Comparison of ENCODE assay signal across 8 cellular contexts in genomic region chr17:2393954-2394749, GRCh38. TPM values are rescaled to one million over a fixed set of nuclear protein-coding genes. Genes with fewer than 3 reads are reported as not detected.
DNase-seq lines count a peak whose midpoint lies in the region; ATAC-seq and TF ChIP-seq lines count a peak whose summit lies in the region.

No MANE protein-coding gene starts in this region.

- H3K27me3 ChIP-seq in ACC112 (ENCODE audit: insufficient read depth, low read length) (no peaks in the 10 kb centered on the region), mucosa of stomach (ENCODE audit: control insufficient read depth, insufficient read depth, low read length) (no peaks in the 10 kb centered on the region), BE2C (no peaks in the 10 kb centered on the region)

- H3K27ac Mint-ChIP-seq in IgD-negative memory B cell (peak overlapping the region; percentile 87 to 98 (median 97)), chondrocyte (ENCODE audit: unreplicated experiment) (peak overlapping the region; percentile 84)

- H3K36me3 Mint-ChIP-seq in IgD-negative memory B cell = no peaks in the 10 kb centered on the region
- H3K36me3 Mint-ChIP-seq in chondrocyte (ENCODE audit: low read depth) = no peaks in the 10 kb centered on the region

- H3K9me3 Mint-ChIP-seq in IgD-negative memory B cell = no peaks in the 10 kb centered on the region
- H3K9me3 Mint-ChIP-seq in chondrocyte (ENCODE audit: low read depth) = no peaks in the 10 kb centered on the region

- H3K4me3 Mint-ChIP-seq in IgD-negative memory B cell = peak overlapping the region; percentile 55 to 94 (median 77)
- peak overlapping the region; percentile 67 for H3K4me3 Mint-ChIP-seq in chondrocyte (ENCODE audit: unreplicated experiment)

- no peaks in the 10 kb centered on the region for H3K27me3 Mint-ChIP-seq in IgD-negative memory B cell
- H3K27me3 Mint-ChIP-seq in chondrocyte (ENCODE audit: low read depth) = no peaks in the 10 kb centered on the region

- no peak for TF ChIP-seq CTCF in chondrocyte (IDR thresholded peaks at IDR 0.05)
- TF ChIP-seq CTCF in BE2C (IDR thresholded peaks at IDR 0.05; ENCODE audit: low read depth, low read length) = no peak

- H3K36me3 ChIP-seq in ACC112 (ENCODE audit: insufficient read depth, low read length) (no peaks in the 10 kb centered on the region), mucosa of stomach (ENCODE audit: control insufficient read depth, insufficient read depth, low read length) (no peaks in the 10 kb centered on the region), BE2C (peaks cover 6% of the 10 kb centered on the region)

- H3K4me1 Mint-ChIP-seq in IgD-negative memory B cell = peaks cover 20 to 44% (median 32%) of the 10 kb centered on the region in 3 donors
- H3K4me1 Mint-ChIP-seq in chondrocyte (ENCODE audit: low read depth) = peaks cover 56% of the 10 kb centered on the region

- no peak overlapping the region for H2AFZ ChIP-seq in ACC112 (ENCODE audit: low read length, unreplicated experiment)

- H3K9ac ChIP-seq in mucosa of stomach (ENCODE audit: low read length) = peak overlapping the region; percentile 34

- H3K79me2 ChIP-seq in ACC112 (ENCODE audit: control insufficient read depth, insufficient read depth, low read length, unreplicated experiment) = peaks cover 55% of the 10 kb centered on the region

- H3K4me3 ChIP-seq in ACC112 (ENCODE audit: low read depth, low read length) (peak overlapping the region; percentile 97), mucosa of stomach (ENCODE audit: low read length) (no peak overlapping the region), BE2C (ENCODE audit: low read depth, low read length) (no peak overlapping the region)

- ATAC-seq in GM18520 (IDR thresholded peaks at IDR 0.05; ENCODE audit: unreplicated experiment) = no peak
- no peak for ATAC-seq in GM21723 (IDR thresholded peaks at IDR 0.05; ENCODE audit: unreplicated experiment)

- H3K4me1 ChIP-seq in ACC112 (ENCODE audit: control insufficient read depth, insufficient read depth, low read length, unreplicated experiment) (peaks cover 57% of the 10 kb centered on the region), mucosa of stomach (ENCODE audit: control insufficient read depth, insufficient read depth, low read length) (peaks cover 71% of the 10 kb centered on the region), BE2C (peaks cover 21% of the 10 kb centered on the region)

- H3K9me3 ChIP-seq in mucosa of stomach (ENCODE audit: control insufficient read depth, low read length) = no peaks in the 10 kb centered on the region
- no peaks in the 10 kb centered on the region for H3K9me3 ChIP-seq in BE2C

- peak; percentile 92 for DNase-seq in chondrocyte (ENCODE audit: low spot score)
- no peak for DNase-seq in BE2C
- DNase-seq in SIG-M5 treated with dmso at 0.1 percent for 504 hours (lab: John Stamatoyannopoulos, UW; ENCODE audit: unreplicated experiment) = no peak

- H3K27ac ChIP-seq in ACC112 (ENCODE audit: low read depth, low read length) = peak overlapping the region; percentile 66

RNA-seq across cellular contexts. Expression of gene MNT, which starts 6.7 kb away (rescaled TPM):
- polyA plus RNA-seq in IgD-negative memory B cell = 1.6 TPM
- total RNA-seq in chondrocyte = 22.7 to 29.8 TPM (median 29.4 TPM) in 3 replicates
- polyA plus RNA-seq in BE2C (2012; ENCODE audit: insufficient read depth, insufficient read length, low read depth) = 22.8 TPM

RNA-seq across cellular contexts. Expression of gene SGSM2, which starts 56.9 kb away (rescaled TPM):
- polyA plus RNA-seq in IgD-negative memory B cell = 8.0 TPM
- total RNA-seq in chondrocyte = 43.2 to 52.6 TPM (median 43.2 TPM) in 3 replicates
- 53.6 TPM for polyA plus RNA-seq in BE2C (2012; ENCODE audit: insufficient read depth, insufficient read length, low read depth)

RNA-seq across cellular contexts. Expression of gene TSR1, which starts 57.9 kb away (rescaled TPM):
- 19.9 TPM for polyA plus RNA-seq in IgD-negative memory B cell
- total RNA-seq in chondrocyte = 21.1 to 24.5 TPM (median 21.6 TPM) in 3 replicates
- polyA plus RNA-seq in BE2C (2012; ENCODE audit: insufficient read depth, insufficient read length, low read depth) = 64.6 TPM
